ENCODE assay signal across 8 cellular contexts in genomic region chr10:69318997-69319727, GRCh38. TPM values are rescaled to one million over a fixed set of nuclear protein-coding genes. Genes with fewer than 3 reads are reported as not detected.
DNase-seq lines count a peak whose midpoint lies in the region; ATAC-seq and TF ChIP-seq lines count a peak whose summit lies in the region.

No MANE protein-coding gene starts in this region.

- H3K9ac ChIP-seq in DND-41 (ENCODE audit: low read depth, low read length), result peak overlapping the region; percentile 89

- TF ChIP-seq CTCF in DND-41 (IDR thresholded peaks at IDR 0.05; ENCODE audit: borderline replicate concordance, extremely low read depth, low read length, poor library complexity, severe bottlenecking), result no peak

- peaks cover 11% of the 10 kb centered on the region; the same call in 1 of the 2 replicates for H3K36me3 ChIP-seq in DND-41 (ENCODE audit: insufficient read depth, low read length)

- peak overlapping the region; percentile 98 to 99 for H3K4me3 Mint-ChIP-seq in effector memory CD8-positive, alpha-beta T cell

- H2AFZ ChIP-seq in DND-41 (ENCODE audit: low read depth, low read length), result peak overlapping the region; percentile 83

- no peaks in the 10 kb centered on the region for H3K9me3 Mint-ChIP-seq in effector memory CD8-positive, alpha-beta T cell

- H3K27ac ChIP-seq in DND-41 (ENCODE audit: low read length), result peak overlapping the region; percentile 71

- H4K20me1 ChIP-seq in DND-41 (ENCODE audit: insufficient read depth, low read length), result peaks cover 31% of the 10 kb centered on the region

- H3K9me3 ChIP-seq in DND-41 (ENCODE audit: insufficient read depth, low read length, severe bottlenecking), result no peaks in the 10 kb centered on the region

- peak overlapping the region; percentile 89 to 95 for H3K27ac Mint-ChIP-seq in effector memory CD8-positive, alpha-beta T cell

- no peaks in the 10 kb centered on the region for H3K27me3 ChIP-seq in DND-41 (ENCODE audit: insufficient read depth, low read length, poor library complexity)

- peaks cover 9% of the 10 kb centered on the region for H3K36me3 Mint-ChIP-seq in effector memory CD8-positive, alpha-beta T cell (ENCODE audit: insufficient read depth)

- H3K4me1 ChIP-seq in DND-41 (ENCODE audit: insufficient read depth, low read length), result peaks cover 41% of the 10 kb centered on the region

- H3K27me3 Mint-ChIP-seq in effector memory CD8-positive, alpha-beta T cell, result no peaks in the 10 kb centered on the region

- peak overlapping the region; percentile 86 to 97 for H3K4me3 ChIP-seq in DND-41 (ENCODE audit: low read depth in 1 of 2, low read length in 2 of 2)

- peaks cover 30 to 43% of the 10 kb centered on the region in 2 donors for H3K4me1 Mint-ChIP-seq in effector memory CD8-positive, alpha-beta T cell (ENCODE audit: low read depth in 2 of 2)

- peaks cover 54% of the 10 kb centered on the region for H3K79me2 ChIP-seq in DND-41 (ENCODE audit: insufficient read depth, low read length)

- H3K4me2 ChIP-seq in DND-41 (ENCODE audit: insufficient read depth, low read length), result peak overlapping the region; percentile 95

- DNase-seq in DND-41 (peak; percentile 63), LHCN-M2 (ENCODE audit: low read depth) (peak; percentile 61), mucosa of gallbladder (ENCODE audit: low spot score) (peak; percentile 69)
- DNase-seq in activated CD8-positive, alpha-beta memory T cell treated with anti-CD3 and anti-CD28 coated beads for 48 hours (ENCODE audit: low read depth in 2 of 3, low spot score in 2 of 3), result peak; percentile 44 to 63 (median 47)
- peak; percentile 54 to 57 (median 54) for DNase-seq in effector memory CD8-positive, alpha-beta T cell
- peak; percentile 56 to 65 for DNase-seq in stimulated activated CD8-positive, alpha-beta memory T cell treated with anti-CD3 and anti-CD28 coated beads, Interleukin-7, amount 100 ng/mL, for 1 hour (ENCODE audit: low read depth in 2 of 2)

- ATAC-seq in DND-41 (ENCODE audit: insufficient read depth, low read depth), result peak; percentile 10
- ATAC-seq in GM21529 (IDR thresholded peaks at IDR 0.05; ENCODE audit: unreplicated experiment), result peak; percentile 21
- ATAC-seq in effector memory CD8-positive, alpha-beta T cell (replicated peaks), result peak; percentile 35
- ATAC-seq in HG02571 (IDR thresholded peaks at IDR 0.05; ENCODE audit: unreplicated experiment), result no peak

RNA-seq across cellular contexts. Expression of gene HK1, which starts 40.9 kb away (rescaled TPM):
- total RNA-seq in LHCN-M2 (2014; rRNA removed) (113 and 124 TPM in 2 replicates), mucosa of gallbladder (70.7 TPM)
- polyA plus RNA-seq in LHCN-M2 (2012), result 230 TPM
